In genomic region chr17:75693500-75694481, GRCh38 we compare ENCODE assay signal across 9 cellular contexts. TPM values are rescaled to one million over a fixed set of nuclear protein-coding genes. Genes with fewer than 3 reads are reported as not detected.
DNase-seq lines count a peak whose midpoint lies in the region; ATAC-seq and TF ChIP-seq lines count a peak whose summit lies in the region.
"Had no signal": no experiment of that assay in that cellular context is flagged by ENCODE, and none has a peak within 500 bp of the region (broad histone marks: within the 10 kb centered on the region; RNA-seq: fewer than 3 reads in every experiment).

No MANE protein-coding gene starts in this region.

- H3K4me1 ChIP-seq in esophagus squamous epithelium, result peaks cover 64 to 100% (median 96%) of the 10 kb centered on the region in 3 donors

- no peak for ATAC-seq in HG03039 (IDR thresholded peaks at IDR 0.05; ENCODE audit: unreplicated experiment)
- no peak for ATAC-seq in T-cell (replicated peaks in 1 of 4)
- no peak for ATAC-seq in GM18909 (IDR thresholded peaks at IDR 0.05; ENCODE audit: poor library complexity, unreplicated experiment)

- H3K27me3 ChIP-seq in BJ (ENCODE audit: control insufficient read depth, insufficient read depth, low read length) (no peaks in the 10 kb centered on the region), esophagus squamous epithelium (no peaks in the 10 kb centered on the region)

- H3K36me3 Mint-ChIP-seq in neural crest cell (ENCODE audit: low read depth) (peaks cover 4% of the 10 kb centered on the region), T-cell (peaks cover 29% of the 10 kb centered on the region)

- no peaks in the 10 kb centered on the region for H3K9me3 ChIP-seq in esophagus squamous epithelium

- H3K4me3 ChIP-seq in BJ (ENCODE audit: low read depth, low read length), result no peak overlapping the region
- H3K4me3 ChIP-seq in esophagus squamous epithelium, result no peak overlapping the region

- TF ChIP-seq POLR2A in esophagus squamous epithelium (IDR thresholded peaks at IDR 0.05), result no peak

- peak overlapping the region; percentile 57 for H3K27ac Mint-ChIP-seq in neural crest cell (ENCODE audit: unreplicated experiment)
- no peak overlapping the region for H3K27ac Mint-ChIP-seq in T-cell
- H3K27ac Mint-ChIP-seq: activated naive CD4-positive, alpha-beta T cell treated with anti-CD3 and anti-CD28 coated beads, Interleukin-2, amount 50 U/mL, for 24 hours had no signal

- POLR2A ChIA-PET in BJ (lab: Charles Lee), result interaction anchor here (1.5 kb wide), 1 partner anchor 12 kb away, joined by 4 read pairs; no protein-coding TSS in a partner anchor
- POLR2A ChIA-PET in T-cell (lab: Charles Lee), result interaction anchor here (0.6 to 1.0 kb wide), 3 partner anchors 10 to 1066 kb away, joined by 3 to 6 read pairs (median 4); no protein-coding TSS in a partner anchor

- H3K27ac ChIP-seq in esophagus squamous epithelium, result peak overlapping the region; percentile 78 to 90 (median 86)

- H3K36me3 ChIP-seq in BJ (ENCODE audit: control insufficient read depth, insufficient read depth, low read length), result peaks cover 7% of the 10 kb centered on the region; the same call in 1 of the 2 replicates
- H3K36me3 ChIP-seq in esophagus squamous epithelium, result peaks cover 0 to 58% (median 4%) of the 10 kb centered on the region in 3 donors

- H3K4me1 Mint-ChIP-seq in neural crest cell, result peaks cover 57% of the 10 kb centered on the region
- peaks cover 28 to 31% (median 29%) of the 10 kb centered on the region in 3 donors for H3K4me1 Mint-ChIP-seq in T-cell

- no peaks in the 10 kb centered on the region for H3K27me3 Mint-ChIP-seq in neural crest cell (ENCODE audit: low read depth)
- no peaks in the 10 kb centered on the region for H3K27me3 Mint-ChIP-seq in T-cell
- H3K27me3 Mint-ChIP-seq: activated naive CD4-positive, alpha-beta T cell treated with anti-CD3 and anti-CD28 coated beads, Interleukin-2, amount 50 U/mL, for 24 hours had no signal

- TF ChIP-seq CTCF in BJ (IDR thresholded peaks at IDR 0.05; ENCODE audit: insufficient read depth, low read depth, low read length), result peak; percentile 47
- no peak for TF ChIP-seq CTCF in esophagus squamous epithelium (IDR thresholded peaks at IDR 0.05)
- no peak for TF ChIP-seq CTCF in neural crest cell (conservative IDR thresholded peaks at IDR 0.05)

- 32 to 52% methylated on average over 15 to 16 of the region's 19 CpGs for WGBS in esophagus squamous epithelium, 2 donors

- CTCF ChIA-PET in BJ (lab: Yijun Ruan, JAX) (interaction anchor here (0.7 to 3.7 kb wide), 11 partner anchors 8 to 154 kb away, joined by 3 to 44 read pairs (median 5); partner anchors contain the start of gene SMIM5), T-cell (lab: Charles Lee) (interaction anchor here in 1 of 2 donors (0.6 kb wide), 1 partner anchor 16 kb away, joined by 8 read pairs; no protein-coding TSS in a partner anchor)

- H3K4me3 Mint-ChIP-seq in neural crest cell, result no peak overlapping the region
- H3K4me3 Mint-ChIP-seq in T-cell, result no peak overlapping the region
- H3K4me3 Mint-ChIP-seq: activated naive CD4-positive, alpha-beta T cell treated with anti-CD3 and anti-CD28 coated beads, Interleukin-2, amount 50 U/mL, for 24 hours had no signal

- intact Hi-C loops in esophagus squamous epithelium (cut with DNase I), result no loop called here

- no peaks in the 10 kb centered on the region for H3K9me3 Mint-ChIP-seq in neural crest cell
- no peaks in the 10 kb centered on the region for H3K9me3 Mint-ChIP-seq in T-cell
- H3K9me3 Mint-ChIP-seq: activated naive CD4-positive, alpha-beta T cell treated with anti-CD3 and anti-CD28 coated beads, Interleukin-2, amount 50 U/mL, for 24 hours had no signal

- DNase-seq in BJ (ENCODE audit: low read depth) (peak; percentile 93), NCI-H446 treated with DMSO at 0.1 percent for 48 hours (lab: John Stamatoyannopoulos, UW) (peak; percentile 86), esophagus squamous epithelium (lab: John Stamatoyannopoulos, UW) (no peak), neural crest cell (ENCODE audit: low read depth, low spot score) (no peak), T-cell (no peak), RPMI8226 (no peak)

RNA-seq across cellular contexts. Expression of gene SAP30BP, which starts 26.7 kb away (rescaled TPM):
- 65.3 and 84.8 TPM in 2 replicates for polyA plus RNA-seq in BJ (2011; rRNA removed)
- 38.8 and 55.7 TPM in 2 replicates for polyA minus RNA-seq in BJ (2011; rRNA and poly(A)+ RNA removed)
- total RNA-seq in esophagus squamous epithelium (10 to 100 TPM; 33.9 to 72.7 (median 44.4) TPM), neural crest cell (113 and 123 TPM in 2 replicates), T-cell (100 to 1,000 TPM; 124 to 191 (median 128) TPM)

RNA-seq across cellular contexts. Expression of gene RECQL5, which starts 26.8 kb away (rescaled TPM):
- polyA plus RNA-seq in BJ (2011; rRNA removed), result 8.2 and 14.2 TPM in 2 replicates
- 18.0 and 20.9 TPM in 2 replicates for polyA minus RNA-seq in BJ (2011; rRNA and poly(A)+ RNA removed)
- total RNA-seq in esophagus squamous epithelium, result 10 to 100 TPM; 25.1 to 82.8 (median 34.0) TPM
- 47.3 and 47.5 TPM in 2 replicates for total RNA-seq in neural crest cell
- 10 to 100 TPM; 38.0 to 75.0 (median 61.9) TPM for total RNA-seq in T-cell

RNA-seq across cellular contexts. Expression of gene ITGB4, which starts 27.5 kb away (rescaled TPM):
- polyA plus RNA-seq in BJ (2011; rRNA removed), result 2.1 and 2.3 TPM in 2 replicates
- 0.77 and 1.9 TPM in 2 replicates for polyA minus RNA-seq in BJ (2011; rRNA and poly(A)+ RNA removed)
- 100 to 1,000 TPM in 1 of 4 donors, 10 to 100 TPM in 3; 60.6 to 115 (median 82.3) TPM for total RNA-seq in esophagus squamous epithelium
- total RNA-seq in neural crest cell, result 0.64 and 1.4 TPM in 2 replicates
- total RNA-seq in T-cell, result 1 to 10 TPM in 4 of 5 donors, under 1 TPM in 1; 0.68 to 1.6 (median 1.5) TPM

Comparison
In these comparisons a context has a peak if more than half of its experiments do, and no peak if none do; other contexts are left out.
1. DNase-seq: peak in BJ (single experiment) and NCI-H446 treated with DMSO at 0.1 percent for 48 hours (single experiment); none in esophagus squamous epithelium (single experiment), neural crest cell (single experiment), T-cell (0 of 34) and RPMI8226 (single experiment).
2. RNA of gene ITGB4, which starts 27.5 kb away (total RNA-seq): 60.6 to 115 TPM in esophagus squamous epithelium; 0.68 to 1.6 TPM in T-cell and 0.64 to 1.4 TPM in neural crest cell; every median in the first group is over 10 times any median in the second.